In the genomic region with DNA sequence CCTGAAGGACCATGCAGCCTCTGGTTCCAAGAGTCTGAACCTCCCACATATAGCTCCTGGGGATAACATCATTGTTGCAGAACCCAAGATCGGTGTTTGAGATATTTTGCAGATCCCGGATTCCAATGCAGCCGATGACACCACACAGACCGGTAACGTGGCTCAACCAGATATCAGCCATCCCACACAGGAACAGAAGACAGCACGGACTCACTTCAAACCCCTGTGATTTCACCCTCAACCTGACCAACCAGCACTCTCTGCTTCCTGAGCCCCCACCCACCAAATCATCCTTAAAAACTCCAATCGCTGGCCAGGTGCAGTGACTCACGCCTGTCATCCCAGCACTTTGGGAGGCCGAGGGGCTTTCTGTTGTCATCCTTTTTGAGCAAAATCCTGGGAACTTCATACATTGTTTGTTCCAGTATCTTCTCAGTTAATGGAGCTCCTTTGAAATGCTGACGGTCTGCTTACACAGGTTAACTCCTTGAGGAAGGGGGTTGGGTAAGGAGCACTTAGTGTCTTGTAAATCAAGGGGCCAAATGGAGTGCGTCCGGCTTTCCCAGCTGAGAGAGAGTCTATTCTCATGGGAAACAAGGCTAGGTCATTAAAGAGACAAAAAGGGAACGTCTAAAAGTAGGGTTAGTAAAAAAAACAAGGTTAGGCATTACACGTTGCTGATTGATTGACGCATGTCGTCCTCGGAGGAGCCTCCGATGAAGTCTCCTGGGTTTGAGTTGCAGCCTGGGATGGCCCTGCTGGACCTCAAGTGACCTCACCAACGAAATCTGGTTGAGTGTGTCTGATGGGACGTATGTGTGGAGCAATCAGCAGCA, we compare ENCODE assay signal across 1 cellular context.
TF ChIP-seq lines count a peak whose summit lies in the region.

No MANE protein-coding gene starts in this region.

TF ChIP-seq in A549, 52 proteins besides CTCF, POLR2A, EP300 and RAD21:
- TF ChIP-seq FOSB (CRISPR knock-in tag; IDR thresholded peaks at IDR 0.05), result no peak
- no peak for TF ChIP-seq ZC3H11A (IDR thresholded peaks at IDR 0.05)
- no peak for TF ChIP-seq CHD4 (IDR thresholded peaks at IDR 0.05; ENCODE audit: borderline replicate concordance)
